In genomic region chr7:5780801-5781496, GRCh38 we compare ENCODE assay signal across 8 cellular contexts. TPM values are rescaled to one million over a fixed set of nuclear protein-coding genes. Genes with fewer than 3 reads are reported as not detected.
A peak's percentile ranks its signal among the peaks of the same experiment; 100 is the strongest.
DNase-seq lines count a peak whose midpoint lies in the region; ATAC-seq and TF ChIP-seq lines count a peak whose summit lies in the region.

No MANE protein-coding gene starts in this region.

- peak; percentile 53 for ATAC-seq in GM21528 (IDR thresholded peaks at IDR 0.05; ENCODE audit: low FRiP score, unreplicated experiment)
- ATAC-seq in esophagus mucosa: peak; percentile 70

- H3K4me3 ChIP-seq in mucosa of stomach (ENCODE audit: low read length) (peak overlapping the region; percentile 36), stomach (peak overlapping the region; percentile 72 to 95 (median 90))

- H3K27me3 ChIP-seq in mucosa of stomach (ENCODE audit: control insufficient read depth, insufficient read depth, low read length) (no peaks in the 10 kb centered on the region), stomach (no peaks in the 10 kb centered on the region)

- H3K36me3 ChIP-seq in ES-I3 (ENCODE audit: insufficient read depth, low read length) (peaks cover 4% of the 10 kb centered on the region; the same call in 1 of the 2 replicates), mucosa of stomach (ENCODE audit: control insufficient read depth, insufficient read depth, low read length) (no peaks in the 10 kb centered on the region), stomach (peaks cover 0 to 8% (median 3%) of the 10 kb centered on the region in 4 donors)

- H3K9me3 ChIP-seq in ES-I3 (ENCODE audit: control insufficient read depth, insufficient read depth, low read length): no peaks in the 10 kb centered on the region
- H3K9me3 ChIP-seq in mucosa of stomach (ENCODE audit: control insufficient read depth, low read length): no peaks in the 10 kb centered on the region
- no peaks in the 10 kb centered on the region for H3K9me3 ChIP-seq in stomach

- intact Hi-C loops in stomach (cut with DNase I; ENCODE audit: low total_unique reads): no loop called here

- 0% methylated on average over 22 to 77 of the region's 85 CpGs for WGBS in stomach, 5 donors

- no peak for TF ChIP-seq CTCF in stomach (IDR thresholded peaks at IDR 0.05)

- H3K27ac ChIP-seq in stomach: peak overlapping the region; percentile 95 to 98 (median 96)

- no peak for TF ChIP-seq POLR2A in stomach (IDR thresholded peaks at IDR 0.05)

- no peak for TF ChIP-seq EP300 in stomach (IDR thresholded peaks at IDR 0.05)

- H3K9ac ChIP-seq in ES-I3 (ENCODE audit: low read depth, low read length) (peak overlapping the region; percentile 75), mucosa of stomach (ENCODE audit: low read length) (peak overlapping the region; percentile 77)

- peak; percentile 59 for DNase-seq in HuH-7.5 (ENCODE audit: low spot score)
- peak; percentile 75 for DNase-seq in activated CD8-positive, alpha-beta memory T cell treated with anti-CD3 and anti-CD28 coated beads for 24 hours
- peak; percentile 45 for DNase-seq in stomach
- no peak for DNase-seq in NCI-H2029 treated with DMSO at 0.1 percent for 48 hours (lab: John Stamatoyannopoulos, UW)

- H3K4me1 ChIP-seq in ES-I3 (ENCODE audit: insufficient read depth, low read length) (no peaks in the 10 kb centered on the region), mucosa of stomach (ENCODE audit: control insufficient read depth, insufficient read depth, low read length) (peaks cover 4% of the 10 kb centered on the region), stomach (peaks cover 6 to 45% (median 36%) of the 10 kb centered on the region in 4 donors)

RNA-seq across cellular contexts. Expression of gene RNF216, which starts 0.5 kb away (rescaled TPM):
- total RNA-seq in esophagus mucosa (10.9 TPM), stomach (10 to 100 TPM; 29.3 to 85.2 (median 36.6) TPM)
- polyA plus RNA-seq in stomach: 1 to 10 TPM; 6.1 to 7.8 (median 6.3) TPM
